Comparison of ENCODE assay signal across 8 cellular contexts in the genomic region with DNA sequence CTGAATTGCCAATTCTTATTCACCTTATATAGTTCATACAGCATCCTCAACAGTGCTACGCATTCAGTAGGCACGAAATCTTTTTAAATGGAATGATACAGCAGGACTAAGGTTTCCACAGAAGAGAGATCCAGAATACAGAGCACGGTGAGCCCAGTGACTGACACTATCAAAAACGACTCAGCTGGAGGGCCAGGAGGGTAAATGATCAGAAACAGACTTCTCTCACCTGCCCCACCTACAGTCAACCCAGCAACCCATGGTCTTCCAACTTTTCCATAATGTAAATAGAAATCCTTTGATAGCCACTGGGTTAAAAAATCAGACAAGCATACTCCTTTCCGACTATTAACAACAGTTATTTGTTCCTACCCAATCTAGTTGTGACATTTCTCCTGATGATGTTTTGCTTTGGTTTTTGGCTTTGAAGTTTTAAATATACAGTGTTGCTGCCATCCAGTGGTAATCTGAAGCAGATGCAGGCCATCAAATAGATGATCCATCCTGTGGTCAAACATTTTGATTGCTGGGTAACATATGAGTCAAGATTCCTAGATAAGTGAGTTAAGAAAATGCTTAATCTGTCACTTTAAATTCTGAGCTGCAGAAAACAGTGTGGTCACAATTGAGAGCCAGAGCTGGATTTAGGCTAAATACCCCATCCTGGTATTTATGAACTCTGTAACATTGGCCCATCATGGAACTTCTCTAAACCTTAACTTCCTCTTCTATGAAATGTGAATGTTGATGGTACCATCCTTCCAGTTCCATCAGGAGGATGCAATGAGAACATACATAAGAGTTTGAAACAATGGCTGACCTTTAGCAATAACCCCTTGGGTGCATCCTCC. TPM values are rescaled to one million over a fixed set of nuclear protein-coding genes. Genes with fewer than 3 reads are reported as not detected.
DNase-seq lines count a peak whose midpoint lies in the region; ATAC-seq and TF ChIP-seq lines count a peak whose summit lies in the region.

No MANE protein-coding gene starts in this region.

- H3K27ac Mint-ChIP-seq in activated CD4-positive, alpha-beta T cell treated with anti-CD3 and anti-CD28 coated beads for 36 hours, result no peak overlapping the region
- H3K27ac Mint-ChIP-seq in activated CD4-positive, alpha-beta T cell treated with anti-CD3 and anti-CD28 coated beads, Interleukin-2, amount 10 ng/mL, durations not matched to agents 24 days and 14 days, result no peak overlapping the region
- H3K27ac Mint-ChIP-seq in stimulated activated effector memory CD8-positive, alpha-beta T cell treated with anti-CD3 and anti-CD28 coated beads, Interleukin-12 subunit alpha, Interleukin-12 subunit beta, amount 100 ng/mL, for 72 hours, result no peak overlapping the region

- CTCF ChIA-PET in activated CD4-positive, alpha-beta T cell treated with anti-CD3 and anti-CD28 coated beads for 36 hours (lab: Charles Lee), result interaction anchor here (0.6 to 2.2 kb wide), 7 partner anchors 11 to 1285 kb away, joined by 3 to 7 read pairs (median 4); no protein-coding TSS in a partner anchor

- H3K36me3 Mint-ChIP-seq in activated CD4-positive, alpha-beta T cell treated with anti-CD3 and anti-CD28 coated beads for 36 hours (ENCODE audit: low read depth), result no peaks in the 10 kb centered on the region
- no peaks in the 10 kb centered on the region for H3K36me3 Mint-ChIP-seq in activated CD4-positive, alpha-beta T cell treated with anti-CD3 and anti-CD28 coated beads, Interleukin-2, amount 10 ng/mL, durations not matched to agents 24 days and 14 days (ENCODE audit: low read depth)
- no peaks in the 10 kb centered on the region for H3K36me3 Mint-ChIP-seq in stimulated activated effector memory CD8-positive, alpha-beta T cell treated with anti-CD3 and anti-CD28 coated beads, Interleukin-12 subunit alpha, Interleukin-12 subunit beta, amount 100 ng/mL, for 72 hours

- H3K4me3 Mint-ChIP-seq in activated CD4-positive, alpha-beta T cell treated with anti-CD3 and anti-CD28 coated beads for 36 hours, result no peak overlapping the region
- H3K4me3 Mint-ChIP-seq in activated CD4-positive, alpha-beta T cell treated with anti-CD3 and anti-CD28 coated beads, Interleukin-2, amount 10 ng/mL, durations not matched to agents 24 days and 14 days, result no peak overlapping the region
- H3K4me3 Mint-ChIP-seq in stimulated activated effector memory CD8-positive, alpha-beta T cell treated with anti-CD3 and anti-CD28 coated beads, Interleukin-12 subunit alpha, Interleukin-12 subunit beta, amount 100 ng/mL, for 72 hours, result no peak overlapping the region

- H3K4me3 ChIP-seq in WI38 (ENCODE audit: low read depth, low read length) (no peak overlapping the region), cardiac muscle cell (no peak overlapping the region)

- ATAC-seq in activated CD4-positive, alpha-beta T cell treated with anti-CD3 and anti-CD28 coated beads for 36 hours, result peak; percentile 77
- ATAC-seq in HG02759 (IDR thresholded peaks at IDR 0.05; ENCODE audit: unreplicated experiment), result peak; percentile 74
- peak; percentile 87 for ATAC-seq in stimulated activated effector memory CD8-positive, alpha-beta T cell treated with anti-CD3 and anti-CD28 coated beads, Interleukin-12 subunit alpha, Interleukin-12 subunit beta, amount 100 ng/mL, for 72 hours

- no peak for DNase-seq in activated CD4-positive, alpha-beta T cell treated with anti-CD3 and anti-CD28 coated beads for 36 hours
- DNase-seq in activated CD4-positive, alpha-beta T cell treated with anti-CD3 and anti-CD28 coated beads, Interleukin-2, amount 10 ng/mL, durations not matched to agents 24 days and 14 days, result no peak
- peak; percentile 38 to 71 for DNase-seq in NCI-H2081 (lab: John Stamatoyannopoulos, UW)
- peak; percentile 56 to 72 for DNase-seq in cardiac muscle cell (ENCODE audit: low read depth in 1 of 2, low spot score in 1 of 2)
- no peak for DNase-seq in stimulated activated effector memory CD8-positive, alpha-beta T cell treated with anti-CD3 and anti-CD28 coated beads, Interleukin-12 subunit alpha, Interleukin-12 subunit beta, amount 100 ng/mL, for 72 hours (ENCODE audit: low spot score in 2 of 2)
- no peak for DNase-seq in stimulated activated CD4-positive, alpha-beta T cell treated with anti-CD3 and anti-CD28 coated beads, Interleukin-4, amount 100 ng/mL, for 1 hour

- peaks cover 6% of the 10 kb centered on the region for H3K27me3 Mint-ChIP-seq in activated CD4-positive, alpha-beta T cell treated with anti-CD3 and anti-CD28 coated beads for 36 hours
- H3K27me3 Mint-ChIP-seq in activated CD4-positive, alpha-beta T cell treated with anti-CD3 and anti-CD28 coated beads, Interleukin-2, amount 10 ng/mL, durations not matched to agents 24 days and 14 days, result peaks cover 6% of the 10 kb centered on the region

- H3K27ac ChIP-seq in cardiac muscle cell, result no peak overlapping the region

- intact Hi-C loops in activated CD4-positive, alpha-beta T cell treated with anti-CD3 and anti-CD28 coated beads for 36 hours (cut with DNase I, micrococcal nuclease), result loop anchor here (1.0 to 10.0 kb wide), 5 partner anchors 102 to 1382 kb away; no protein-coding TSS in a partner anchor
- intact Hi-C loops in activated CD4-positive, alpha-beta T cell treated with anti-CD3 and anti-CD28 coated beads, Interleukin-2, amount 10 ng/mL, durations not matched to agents 24 days and 14 days (cut with micrococcal nuclease), result loop anchor here (5.0 kb wide), 1 partner anchor 1099 kb away; no protein-coding TSS in a partner anchor

- no peaks in the 10 kb centered on the region for H3K36me3 ChIP-seq in cardiac muscle cell

- no peaks in the 10 kb centered on the region for H3K27me3 ChIP-seq in cardiac muscle cell

- no peaks in the 10 kb centered on the region for H3K4me1 ChIP-seq in cardiac muscle cell (ENCODE audit: low read depth)

- H3K9me3 ChIP-seq in cardiac muscle cell (ENCODE audit: low read depth), result no peaks in the 10 kb centered on the region

- H3K9me3 Mint-ChIP-seq in activated CD4-positive, alpha-beta T cell treated with anti-CD3 and anti-CD28 coated beads for 36 hours (ENCODE audit: low read depth), result no peaks in the 10 kb centered on the region
- no peaks in the 10 kb centered on the region for H3K9me3 Mint-ChIP-seq in activated CD4-positive, alpha-beta T cell treated with anti-CD3 and anti-CD28 coated beads, Interleukin-2, amount 10 ng/mL, durations not matched to agents 24 days and 14 days
- H3K9me3 Mint-ChIP-seq in stimulated activated effector memory CD8-positive, alpha-beta T cell treated with anti-CD3 and anti-CD28 coated beads, Interleukin-12 subunit alpha, Interleukin-12 subunit beta, amount 100 ng/mL, for 72 hours, result no peaks in the 10 kb centered on the region

- POLR2A ChIA-PET in activated CD4-positive, alpha-beta T cell treated with anti-CD3 and anti-CD28 coated beads for 36 hours (lab: Charles Lee), result no interaction called here

- H3K4me1 Mint-ChIP-seq in activated CD4-positive, alpha-beta T cell treated with anti-CD3 and anti-CD28 coated beads for 36 hours, result no peaks in the 10 kb centered on the region
- no peaks in the 10 kb centered on the region for H3K4me1 Mint-ChIP-seq in activated CD4-positive, alpha-beta T cell treated with anti-CD3 and anti-CD28 coated beads, Interleukin-2, amount 10 ng/mL, durations not matched to agents 24 days and 14 days
- H3K4me1 Mint-ChIP-seq in stimulated activated effector memory CD8-positive, alpha-beta T cell treated with anti-CD3 and anti-CD28 coated beads, Interleukin-12 subunit alpha, Interleukin-12 subunit beta, amount 100 ng/mL, for 72 hours, result no peaks in the 10 kb centered on the region

- TF ChIP-seq CTCF in WI38 (IDR thresholded peaks at IDR 0.05; ENCODE audit: low read depth, low read length), result peak; percentile 53; the same call in 1 of the 2 replicates
- peak; percentile 77 for TF ChIP-seq CTCF in cardiac muscle cell (IDR thresholded peaks at IDR 0.05; ENCODE audit: low read depth, low read length)

RNA-seq across cellular contexts. Expression of a gene that starts 42.0 kb away (rescaled TPM):
- total RNA-seq in activated CD4-positive, alpha-beta T cell treated with anti-CD3 and anti-CD28 coated beads for 36 hours, result not detected
- total RNA-seq in activated CD4-positive, alpha-beta T cell treated with anti-CD3 and anti-CD28 coated beads, Interleukin-2, amount 10 ng/mL, durations not matched to agents 24 days and 14 days, result not detected in 2 replicates
- total RNA-seq in cardiac muscle cell, result not detected in 2 replicates
- polyA plus RNA-seq in cardiac muscle cell, result not detected in 2 replicates

Comparison
In these comparisons a context has a peak if more than half of its experiments do, and no peak if none do; other contexts are left out.
1. DNase-seq: peak in NCI-H2081 (2 of 2) and cardiac muscle cell (2 of 2); none in activated CD4-positive, alpha-beta T cell treated with anti-CD3 and anti-CD28 coated beads for 36 hours (single experiment), activated CD4-positive, alpha-beta T cell treated with anti-CD3 and anti-CD28 coated beads, Interleukin-2, amount 10 ng/mL, durations not matched to agents 24 days and 14 days (single experiment), stimulated activated effector memory CD8-positive, alpha-beta T cell treated with anti-CD3 and anti-CD28 coated beads, Interleukin-12 subunit alpha, Interleukin-12 subunit beta, amount 100 ng/mL, for 72 hours (0 of 2) and stimulated activated CD4-positive, alpha-beta T cell treated with anti-CD3 and anti-CD28 coated beads, Interleukin-4, amount 100 ng/mL, for 1 hour (single experiment).
2. Peak in every context shown above with its lines, with median percentiles within 50 percentile points of each other: ATAC-seq.